In genomic region chr19:511101-511841, GRCh38 we compare ENCODE assay signal across 8 cellular contexts. TPM values are rescaled to one million over a fixed set of nuclear protein-coding genes. Genes with fewer than 3 reads are reported as not detected.
DNase-seq lines count a peak whose midpoint lies in the region; ATAC-seq and TF ChIP-seq lines count a peak whose summit lies in the region.

No MANE protein-coding gene starts in this region.

- H3K4me1 Mint-ChIP-seq in H9: peaks cover 19 to 20% of the 10 kb centered on the region in 2 experiments
- peaks cover 41% of the 10 kb centered on the region for H3K4me1 Mint-ChIP-seq in activated T-cell treated with anti-CD3 and anti-CD28 coated beads, Interleukin-2, amount 50 U/mL, for 4 hours (ENCODE audit: low read depth)

- peaks cover 5 to 7% of the 10 kb centered on the region in 2 experiments; a peak in 3 of 5 replicates for H3K9me3 Mint-ChIP-seq in H9
- no peaks in the 10 kb centered on the region for H3K9me3 Mint-ChIP-seq in activated T-cell treated with anti-CD3 and anti-CD28 coated beads, Interleukin-2, amount 50 U/mL, for 4 hours

- no peaks in the 10 kb centered on the region for H3K9me3 ChIP-seq in H9 (ENCODE audit: control insufficient read depth, low read depth, low read length)
- no peaks in the 10 kb centered on the region for H3K9me3 ChIP-seq in gastrocnemius medialis

- in situ Hi-C loops in gastrocnemius medialis (cut with MboI; ENCODE audit: low sequenced_read_pairs in 4 of 4): no loop called here

- H3K4ac ChIP-seq in H9 (ENCODE audit: low read depth, low read length): no peak overlapping the region

- no peak overlapping the region for H3T11ph ChIP-seq in H9 (ENCODE audit: low read length)

- no peak overlapping the region for H4K91ac ChIP-seq in H9 (ENCODE audit: insufficient read length, low read depth, low read length)

- no peaks in the 10 kb centered on the region for H3K27me3 ChIP-seq in H9 (ENCODE audit: insufficient read depth, low read length)
- no peaks in the 10 kb centered on the region for H3K27me3 ChIP-seq in gastrocnemius medialis

- peak in 1 of 2 donors; percentile 6 for TF ChIP-seq POLR2A in gastrocnemius medialis (IDR thresholded peaks at IDR 0.05)

- peaks cover 9% of the 10 kb centered on the region for H3K27me3 Mint-ChIP-seq in H9 (ENCODE audit: low read depth)
- no peaks in the 10 kb centered on the region for H3K27me3 Mint-ChIP-seq in activated T-cell treated with anti-CD3 and anti-CD28 coated beads, Interleukin-2, amount 50 U/mL, for 4 hours (ENCODE audit: low read depth)

- peak overlapping the region; percentile 38 for H3K4me2 ChIP-seq in H9 (ENCODE audit: insufficient read depth, insufficient read length, low read length)

- WGBS in H9 (ENCODE audit: extremely low coverage, insufficient read length, low lambda C conversion rate): no CpG with 5 or more reads among the region's 29 CpGs

- H3K79me2 ChIP-seq in H9 (ENCODE audit: insufficient read depth, low read length): no peaks in the 10 kb centered on the region

- no peak overlapping the region for H2AK5ac ChIP-seq in H9 (ENCODE audit: insufficient read length, low read length)

- H3K23me2 ChIP-seq in H9 (ENCODE audit: insufficient read length, low read depth, low read length, poor library complexity, severe bottlenecking): peaks cover 8% of the 10 kb centered on the region

- H2BK120ac ChIP-seq in H9 (ENCODE audit: low read depth, low read length, poor library complexity, severe bottlenecking): no peak overlapping the region

- peaks cover 5% of the 10 kb centered on the region for H4K20me1 ChIP-seq in H9 (ENCODE audit: control insufficient read depth, insufficient read depth, insufficient read length)

- H3K27ac Mint-ChIP-seq in H9: peak overlapping the region in 2 of 3 experiments; percentile 13 to 94; a peak in 3 of 7 replicates

- H3K56ac ChIP-seq in H9 (ENCODE audit: insufficient read length, low read depth, low read length): no peak overlapping the region

- no peak overlapping the region for H2BK5ac ChIP-seq in H9 (ENCODE audit: insufficient read length, low read length)

- no peak overlapping the region for H4K8ac ChIP-seq in H9 (replicated peaks; ENCODE audit: insufficient read length, low read depth, low read length)

- peak overlapping the region; percentile 53 to 77 for H3K4me3 Mint-ChIP-seq in H9
- peak overlapping the region; percentile 81 for H3K4me3 Mint-ChIP-seq in activated T-cell treated with anti-CD3 and anti-CD28 coated beads, Interleukin-2, amount 50 U/mL, for 4 hours

- peaks cover 0 to 6% of the 10 kb centered on the region in 2 donors for H3K36me3 ChIP-seq in gastrocnemius medialis

- H4K5ac ChIP-seq in H9 (ENCODE audit: insufficient read length, low read depth, low read length): no peak overlapping the region

- H3K36me3 Mint-ChIP-seq in H9 (ENCODE audit: insufficient read depth in 1 of 3, low read depth in 3 of 3): peaks cover 10 to 26% (median 10%) of the 10 kb centered on the region in 3 experiments; a peak in 6 of 7 replicates
- H3K36me3 Mint-ChIP-seq in activated T-cell treated with anti-CD3 and anti-CD28 coated beads, Interleukin-2, amount 50 U/mL, for 4 hours (ENCODE audit: insufficient read depth): peaks cover 4% of the 10 kb centered on the region

- H3K23ac ChIP-seq in H9 (ENCODE audit: insufficient read length, low read depth, low read length): no peak overlapping the region

- H3K79me1 ChIP-seq in H9 (ENCODE audit: insufficient read depth, low read depth, low read length, poor library complexity, severe bottlenecking): no peaks in the 10 kb centered on the region

- intact Hi-C loops in gastrocnemius medialis (cut with DNase I; ENCODE audit: low total_unique reads): no loop called here

- H3K9ac ChIP-seq in H9 (ENCODE audit: extremely low read depth, insufficient read length, low read length): no peak overlapping the region

- H3K14ac ChIP-seq in H9 (ENCODE audit: insufficient read depth, low read length): no peak overlapping the region

- ATAC-seq in activated T-cell treated with anti-CD3 and anti-CD28 coated beads, Interleukin-2, amount 50 U/mL, for 4 hours: peak; percentile 34 to 38
- no peak for ATAC-seq in gastrocnemius medialis
- ATAC-seq in GM21619 (IDR thresholded peaks at IDR 0.05; ENCODE audit: unreplicated experiment): no peak
- no peak for ATAC-seq in HG03342 (IDR thresholded peaks at IDR 0.05; ENCODE audit: unreplicated experiment)

- no peak overlapping the region for H2BK15ac ChIP-seq in H9 (ENCODE audit: low read depth, low read length)

- H3K4me1 ChIP-seq in H9 (ENCODE audit: insufficient read depth, low read length): no peaks in the 10 kb centered on the region
- H3K4me1 ChIP-seq in gastrocnemius medialis: peaks cover 12 to 24% of the 10 kb centered on the region in 2 donors

- H3K18ac ChIP-seq in H9 (ENCODE audit: insufficient read length, low read depth, low read length): no peak overlapping the region

- TF ChIP-seq CTCF in H9 (conservative IDR thresholded peaks at IDR 0.05): no peak
- TF ChIP-seq CTCF in gastrocnemius medialis (IDR thresholded peaks at IDR 0.05 in 4 of 5, conservative IDR thresholded peaks at IDR 0.05 in 1 of 5): no peak

- no peak overlapping the region for H2BK20ac ChIP-seq in H9 (ENCODE audit: low read depth, low read length, poor library complexity, severe bottlenecking)

- H3K27ac ChIP-seq in H9 (ENCODE audit: insufficient read length, low read depth, low read length) (no peak overlapping the region), gastrocnemius medialis (peak overlapping the region; percentile 37 to 71 (median 58))

- H2BK12ac ChIP-seq in H9 (ENCODE audit: insufficient read length, low read depth, low read length): no peak overlapping the region

- no peak overlapping the region for H3K4me3 ChIP-seq in gastrocnemius medialis

- peak; percentile 78 for DNase-seq in H9
- peak; percentile 77 for DNase-seq in NOMO-1 treated with DMSO at 0.1 percent for 48 hours (lab: John Stamatoyannopoulos, UW; ENCODE audit: unreplicated experiment)
- DNase-seq in activated T-cell treated with anti-CD3 and anti-CD28 coated beads, Interleukin-2, amount 50 U/mL, for 4 hours: peak; percentile 77
- DNase-seq in fibroblast of peridontal ligament (ENCODE audit: extremely low read depth): peak; percentile 44
- no peak for DNase-seq in gastrocnemius medialis
- no peak for DNase-seq in cerebellar cortex (ENCODE audit: low spot score)

- no peak overlapping the region for H2AFZ ChIP-seq in H9 (ENCODE audit: low read length)

RNA-seq across cellular contexts. Expression of gene TPGS1, which starts 4.0 kb away (rescaled TPM):
- total RNA-seq in H9 (2021) (7.4 and 8.1 TPM in 2 replicates), gastrocnemius medialis (10 to 100 TPM; 29.5 to 64.7 (median 35.6) TPM)
- 10 to 100 TPM; 21.9 to 22.8 (median 22.6) TPM for total RNA-seq in activated T-cell treated with anti-CD3 and anti-CD28 coated beads, Interleukin-2, amount 50 U/mL, for 4 hours

RNA-seq across cellular contexts. Expression of gene MADCAM1, which starts 15.0 kb away (rescaled TPM):
- total RNA-seq in H9 (2021): 0.72 and 1.2 TPM in 2 replicates
- under 1 TPM; 0.18 to 0.26 (median 0.19) TPM for total RNA-seq in activated T-cell treated with anti-CD3 and anti-CD28 coated beads, Interleukin-2, amount 50 U/mL, for 4 hours
- under 1 TPM in 1 of 4 donors, not detected in 3; 0.18 TPM for total RNA-seq in gastrocnemius medialis

RNA-seq across cellular contexts. Expression of gene CDC34, which starts 20.3 kb away (rescaled TPM):
- total RNA-seq in H9 (2021) (109 and 112 TPM in 2 replicates), gastrocnemius medialis (100 to 1,000 TPM in 3 of 4 donors, 10 to 100 TPM in 1; 99.0 to 174 (median 138) TPM)
- 10 to 100 TPM; 42.1 to 48.7 (median 45.7) TPM for total RNA-seq in activated T-cell treated with anti-CD3 and anti-CD28 coated beads, Interleukin-2, amount 50 U/mL, for 4 hours

RNA-seq across cellular contexts. Expression of gene GZMM, which starts 32.6 kb away (rescaled TPM):
- total RNA-seq in H9 (2021): 0.64 and 0.66 TPM in 2 replicates
- 10 to 100 TPM; 53.2 to 71.8 (median 65.8) TPM for total RNA-seq in activated T-cell treated with anti-CD3 and anti-CD28 coated beads, Interleukin-2, amount 50 U/mL, for 4 hours
- total RNA-seq in gastrocnemius medialis: under 1 TPM in 1 of 4 donors, not detected in 3; 0.49 TPM

RNA-seq across cellular contexts. Expression of gene SHC2, which starts 50.4 kb away (rescaled TPM):
- total RNA-seq in H9 (2021): 16.6 and 18.0 TPM in 2 replicates
- total RNA-seq in activated T-cell treated with anti-CD3 and anti-CD28 coated beads, Interleukin-2, amount 50 U/mL, for 4 hours: under 1 TPM; 0.16 to 0.33 (median 0.26) TPM
- 1 to 10 TPM; 2.1 to 6.2 (median 4.5) TPM for total RNA-seq in gastrocnemius medialis

Comparison
In these comparisons a context has a peak if more than half of its experiments do, and no peak if none do; other contexts are left out.
1. DNase-seq: peak in H9 (single experiment), NOMO-1 treated with DMSO at 0.1 percent for 48 hours (single experiment), activated T-cell treated with anti-CD3 and anti-CD28 coated beads, Interleukin-2, amount 50 U/mL, for 4 hours (single experiment) and fibroblast of peridontal ligament (single experiment); none in gastrocnemius medialis (0 of 2) and cerebellar cortex (single experiment).
2. ATAC-seq: peak in activated T-cell treated with anti-CD3 and anti-CD28 coated beads, Interleukin-2, amount 50 U/mL, for 4 hours (2 of 2); none in gastrocnemius medialis (0 of 2), GM21619 (single experiment) and HG03342 (single experiment).